1 cellular context compared by ENCODE assay signal in genomic region chr5:138933522-138934290, GRCh38.
TF ChIP-seq lines count a peak whose summit lies in the region.

No MANE protein-coding gene starts in this region.

TF ChIP-seq in IMR-90, 13 proteins besides CTCF, POLR2A, EP300 and RAD21 (continued from another document):
- TF ChIP-seq, protein P1, sequence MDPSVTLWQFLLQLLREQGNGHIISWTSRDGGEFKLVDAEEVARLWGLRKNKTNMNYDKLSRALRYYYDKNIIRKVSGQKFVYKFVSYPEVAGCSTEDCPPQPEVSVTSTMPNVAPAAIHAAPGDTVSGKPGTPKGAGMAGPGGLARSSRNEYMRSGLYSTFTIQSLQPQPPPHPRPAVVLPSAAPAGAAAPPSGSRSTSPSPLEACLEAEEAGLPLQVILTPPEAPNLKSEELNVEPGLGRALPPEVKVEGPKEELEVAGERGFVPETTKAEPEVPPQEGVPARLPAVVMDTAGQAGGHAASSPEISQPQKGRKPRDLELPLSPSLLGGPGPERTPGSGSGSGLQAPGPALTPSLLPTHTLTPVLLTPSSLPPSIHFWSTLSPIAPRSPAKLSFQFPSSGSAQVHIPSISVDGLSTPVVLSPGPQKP (IDR thresholded peaks at IDR 0.05; ENCODE audit: borderline replicate concordance, low read depth, low read length): no peak
- TF ChIP-seq MAFK (IDR thresholded peaks at IDR 0.05; ENCODE audit: low read depth, low read length): no peak
